ENCODE assay signal across 1 cellular context in the genomic region with DNA sequence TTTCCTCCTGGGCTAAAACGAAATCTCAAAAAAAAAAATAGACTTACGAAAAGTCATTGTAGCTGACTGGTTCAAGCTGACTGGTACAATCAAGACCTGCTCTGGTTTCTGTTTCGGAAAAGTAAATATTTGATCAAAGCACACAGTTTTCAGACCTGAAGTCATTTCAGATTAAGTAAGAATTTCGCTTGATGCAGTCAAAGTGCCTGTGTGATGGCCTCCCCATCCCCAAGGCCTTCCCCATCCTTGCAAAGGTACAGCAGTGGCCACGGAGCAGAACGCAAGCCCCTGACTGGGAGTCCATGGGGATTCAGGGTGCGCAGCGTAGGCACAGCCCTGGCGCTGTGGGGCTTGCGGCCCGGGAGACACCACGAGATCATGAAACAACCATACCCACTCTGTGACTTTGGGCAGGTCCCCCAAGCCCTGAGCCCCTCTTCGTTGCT.
A peak's percentile ranks its signal among the peaks of the same experiment; 100 is the strongest.
TF ChIP-seq lines count a peak whose summit lies in the region.

No MANE protein-coding gene starts in this region.

TF ChIP-seq in HepG2, 621 proteins besides CTCF, POLR2A, EP300 and RAD21 (continued from another document):
- TF ChIP-seq, protein P1, sequence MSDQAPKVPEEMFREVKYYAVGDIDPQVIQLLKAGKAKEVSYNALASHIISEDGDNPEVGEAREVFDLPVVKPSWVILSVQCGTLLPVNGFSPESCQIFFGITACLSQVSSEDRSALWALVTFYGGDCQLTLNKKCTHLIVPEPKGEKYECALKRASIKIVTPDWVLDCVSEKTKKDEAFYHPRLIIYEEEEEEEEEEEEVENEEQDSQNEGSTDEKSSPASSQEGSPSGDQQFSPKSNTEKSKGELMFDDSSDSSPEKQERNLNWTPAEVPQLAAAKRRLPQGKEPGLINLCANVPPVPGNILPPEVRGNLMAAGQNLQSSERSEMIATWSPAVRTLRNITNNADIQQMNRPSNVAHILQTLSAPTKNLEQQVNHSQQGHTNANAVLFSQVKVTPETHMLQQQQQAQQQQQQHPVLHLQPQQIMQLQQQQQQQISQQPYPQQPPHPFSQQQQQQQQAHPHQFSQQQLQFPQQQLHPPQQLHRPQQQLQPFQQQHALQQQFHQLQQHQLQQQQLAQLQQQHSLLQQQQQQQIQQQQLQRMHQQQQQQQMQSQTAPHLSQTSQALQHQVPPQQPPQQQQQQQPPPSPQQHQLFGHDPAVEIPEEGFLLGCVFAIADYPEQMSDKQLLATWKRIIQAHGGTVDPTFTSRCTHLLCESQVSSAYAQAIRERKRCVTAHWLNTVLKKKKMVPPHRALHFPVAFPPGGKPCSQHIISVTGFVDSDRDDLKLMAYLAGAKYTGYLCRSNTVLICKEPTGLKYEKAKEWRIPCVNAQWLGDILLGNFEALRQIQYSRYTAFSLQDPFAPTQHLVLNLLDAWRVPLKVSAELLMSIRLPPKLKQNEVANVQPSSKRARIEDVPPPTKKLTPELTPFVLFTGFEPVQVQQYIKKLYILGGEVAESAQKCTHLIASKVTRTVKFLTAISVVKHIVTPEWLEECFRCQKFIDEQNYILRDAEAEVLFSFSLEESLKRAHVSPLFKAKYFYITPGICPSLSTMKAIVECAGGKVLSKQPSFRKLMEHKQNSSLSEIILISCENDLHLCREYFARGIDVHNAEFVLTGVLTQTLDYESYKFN (CRISPR knock-in tag; conservative IDR thresholded peaks at IDR 0.05), result 0 out of 2 replicates have a peak, but pooled peaks have one; percentile 32
- TF ChIP-seq, protein P2, sequence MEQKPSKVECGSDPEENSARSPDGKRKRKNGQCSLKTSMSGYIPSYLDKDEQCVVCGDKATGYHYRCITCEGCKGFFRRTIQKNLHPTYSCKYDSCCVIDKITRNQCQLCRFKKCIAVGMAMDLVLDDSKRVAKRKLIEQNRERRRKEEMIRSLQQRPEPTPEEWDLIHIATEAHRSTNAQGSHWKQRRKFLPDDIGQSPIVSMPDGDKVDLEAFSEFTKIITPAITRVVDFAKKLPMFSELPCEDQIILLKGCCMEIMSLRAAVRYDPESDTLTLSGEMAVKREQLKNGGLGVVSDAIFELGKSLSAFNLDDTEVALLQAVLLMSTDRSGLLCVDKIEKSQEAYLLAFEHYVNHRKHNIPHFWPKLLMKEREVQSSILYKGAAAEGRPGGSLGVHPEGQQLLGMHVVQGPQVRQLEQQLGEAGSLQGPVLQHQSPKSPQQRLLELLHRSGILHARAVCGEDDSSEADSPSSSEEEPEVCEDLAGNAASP (CRISPR knock-in tag; IDR thresholded peaks at IDR 0.05; ENCODE audit: borderline replicate concordance), result 0 out of 2 replicates have a peak, but pooled peaks have one; percentile 45
- TF ChIP-seq FOSL2 (CRISPR knock-in tag; IDR thresholded peaks at IDR 0.05) (no peak), TEAD3 (CRISPR knock-in tag; optimal IDR thresholded peaks at IDR 0.05; ENCODE audit: borderline replicate concordance) (no peak), HOXA3 (CRISPR knock-in tag; IDR thresholded peaks at IDR 0.05) (peak; percentile 57; the same call in 1 of the 2 replicates), SMAD1 (CRISPR knock-in tag; IDR thresholded peaks at IDR 0.05; ENCODE audit: borderline replicate concordance, low read depth) (no peak), MED8 (CRISPR knock-in tag; IDR thresholded peaks at IDR 0.05; ENCODE audit: insufficient replicate concordance) (no peak), RARA (CRISPR knock-in tag; IDR thresholded peaks at IDR 0.05) (peak; percentile 42; the same call in 1 of the 2 replicates), SOX13 (IDR thresholded peaks at IDR 0.05) (no peak), SOX13 (CRISPR knock-in tag; conservative IDR thresholded peaks at IDR 0.05 in 1 of 2, IDR thresholded peaks at IDR 0.05 in 1 of 2) (peak in 1 of 2 experiments; percentile 11; a peak in 1 of 4 replicates), POLR2AphosphoS5 (IDR thresholded peaks at IDR 0.05; ENCODE audit: low read depth, low read length) (no peak), BCL6 (CRISPR knock-in tag; IDR thresholded peaks at IDR 0.05) (peak; percentile 54), PHF8 (CRISPR knock-in tag; IDR thresholded peaks at IDR 0.05) (no peak), ATF7-NPFF (CRISPR knock-in tag; IDR thresholded peaks at IDR 0.05; ENCODE audit: low read depth) (no peak), JUND (CRISPR knock-in tag; IDR thresholded peaks at IDR 0.05) (no peak), BRD4 (CRISPR knock-in tag; IDR thresholded peaks at IDR 0.05) (no peak), CCAR2 (optimal IDR thresholded peaks at IDR 0.05; ENCODE audit: low read depth, low read length) (no peak), REPIN1 (CRISPR knock-in tag; IDR thresholded peaks at IDR 0.05; ENCODE audit: borderline replicate concordance, low read depth) (no peak), HMGA1 (CRISPR knock-in tag; conservative IDR thresholded peaks at IDR 0.05) (no peak)
- TF ChIP-seq, protein P3, sequence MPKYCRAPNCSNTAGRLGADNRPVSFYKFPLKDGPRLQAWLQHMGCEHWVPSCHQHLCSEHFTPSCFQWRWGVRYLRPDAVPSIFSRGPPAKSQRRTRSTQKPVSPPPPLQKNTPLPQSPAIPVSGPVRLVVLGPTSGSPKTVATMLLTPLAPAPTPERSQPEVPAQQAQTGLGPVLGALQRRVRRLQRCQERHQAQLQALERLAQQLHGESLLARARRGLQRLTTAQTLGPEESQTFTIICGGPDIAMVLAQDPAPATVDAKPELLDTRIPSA (CRISPR knock-in tag; IDR thresholded peaks at IDR 0.05; ENCODE audit: borderline replicate concordance), result no peak
- TF ChIP-seq, protein P4, sequence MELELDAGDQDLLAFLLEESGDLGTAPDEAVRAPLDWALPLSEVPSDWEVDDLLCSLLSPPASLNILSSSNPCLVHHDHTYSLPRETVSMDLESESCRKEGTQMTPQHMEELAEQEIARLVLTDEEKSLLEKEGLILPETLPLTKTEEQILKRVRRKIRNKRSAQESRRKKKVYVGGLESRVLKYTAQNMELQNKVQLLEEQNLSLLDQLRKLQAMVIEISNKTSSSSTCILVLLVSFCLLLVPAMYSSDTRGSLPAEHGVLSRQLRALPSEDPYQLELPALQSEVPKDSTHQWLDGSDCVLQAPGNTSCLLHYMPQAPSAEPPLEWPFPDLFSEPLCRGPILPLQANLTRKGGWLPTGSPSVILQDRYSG (CRISPR knock-in tag; IDR thresholded peaks at IDR 0.05), result no peak
- TF ChIP-seq, protein P5, sequence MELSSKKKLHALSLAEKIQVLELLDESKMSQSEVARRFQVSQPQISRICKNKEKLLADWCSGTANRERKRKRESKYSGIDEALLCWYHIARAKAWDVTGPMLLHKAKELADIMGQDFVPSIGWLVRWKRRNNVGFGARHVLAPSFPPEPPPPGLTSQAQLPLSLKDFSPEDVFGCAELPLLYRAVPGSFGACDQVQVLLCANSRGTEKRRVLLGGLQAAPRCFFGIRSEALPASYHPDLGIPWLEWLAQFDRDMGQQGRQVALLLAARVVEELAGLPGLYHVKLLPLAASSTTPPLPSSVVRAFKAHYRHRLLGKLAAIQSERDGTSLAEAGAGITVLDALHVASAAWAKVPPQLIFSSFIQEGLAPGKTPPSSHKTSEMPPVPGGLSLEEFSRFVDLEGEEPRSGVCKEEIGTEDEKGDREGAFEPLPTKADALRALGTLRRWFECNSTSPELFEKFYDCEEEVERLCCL (CRISPR knock-in tag; IDR thresholded peaks at IDR 0.05; ENCODE audit: borderline replicate concordance), result no peak
- TF ChIP-seq, protein P6, sequence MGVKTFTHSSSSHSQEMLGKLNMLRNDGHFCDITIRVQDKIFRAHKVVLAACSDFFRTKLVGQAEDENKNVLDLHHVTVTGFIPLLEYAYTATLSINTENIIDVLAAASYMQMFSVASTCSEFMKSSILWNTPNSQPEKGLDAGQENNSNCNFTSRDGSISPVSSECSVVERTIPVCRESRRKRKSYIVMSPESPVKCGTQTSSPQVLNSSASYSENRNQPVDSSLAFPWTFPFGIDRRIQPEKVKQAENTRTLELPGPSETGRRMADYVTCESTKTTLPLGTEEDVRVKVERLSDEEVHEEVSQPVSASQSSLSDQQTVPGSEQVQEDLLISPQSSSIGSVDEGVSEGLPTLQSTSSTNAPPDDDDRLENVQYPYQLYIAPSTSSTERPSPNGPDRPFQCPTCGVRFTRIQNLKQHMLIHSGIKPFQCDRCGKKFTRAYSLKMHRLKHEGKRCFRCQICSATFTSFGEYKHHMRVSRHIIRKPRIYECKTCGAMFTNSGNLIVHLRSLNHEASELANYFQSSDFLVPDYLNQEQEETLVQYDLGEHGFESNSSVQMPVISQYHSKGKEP (CRISPR knock-in tag; IDR thresholded peaks at IDR 0.05), result no peak
TF ChIP-seq in HepG2: peak in this region for 30.
